In genomic region chr14:68140801-68141200, GRCh38 we compare ENCODE assay signal across 1 cellular context.
TF ChIP-seq lines count a peak whose summit lies in the region.

No MANE protein-coding gene starts in this region.

TF ChIP-seq in A549, 52 proteins besides CTCF, POLR2A, EP300 and RAD21 (continued from another document):
- TF ChIP-seq RARB (CRISPR knock-in tag; IDR thresholded peaks at IDR 0.05), result peak; percentile 84
- TF ChIP-seq RFX5 (IDR thresholded peaks at IDR 0.05), result no peak
- no peak for TF ChIP-seq ZC3H11A (IDR thresholded peaks at IDR 0.05)
- TF ChIP-seq ATOH8 (CRISPR knock-in tag; IDR thresholded peaks at IDR 0.05; ENCODE audit: low read depth), result peak; percentile 63; the same call in 1 of the 2 replicates
- no peak for TF ChIP-seq JUN (IDR thresholded peaks at IDR 0.05)
- TF ChIP-seq HEYL (CRISPR knock-in tag; IDR thresholded peaks at IDR 0.05), result no peak
- TF ChIP-seq USF2 (IDR thresholded peaks at IDR 0.05), result no peak
- peak; percentile 71; the same call in 1 of the 2 replicates for TF ChIP-seq HOXA7 (CRISPR knock-in tag; IDR thresholded peaks at IDR 0.05)
- TF ChIP-seq TP53 (CRISPR knock-in tag; IDR thresholded peaks at IDR 0.05), result no peak
- peak; percentile 7; the same call in 1 of the 2 replicates for TF ChIP-seq EHF (CRISPR knock-in tag; IDR thresholded peaks at IDR 0.05)
- no peak for TF ChIP-seq PBX3 (IDR thresholded peaks at IDR 0.05)
